In the genomic region with DNA sequence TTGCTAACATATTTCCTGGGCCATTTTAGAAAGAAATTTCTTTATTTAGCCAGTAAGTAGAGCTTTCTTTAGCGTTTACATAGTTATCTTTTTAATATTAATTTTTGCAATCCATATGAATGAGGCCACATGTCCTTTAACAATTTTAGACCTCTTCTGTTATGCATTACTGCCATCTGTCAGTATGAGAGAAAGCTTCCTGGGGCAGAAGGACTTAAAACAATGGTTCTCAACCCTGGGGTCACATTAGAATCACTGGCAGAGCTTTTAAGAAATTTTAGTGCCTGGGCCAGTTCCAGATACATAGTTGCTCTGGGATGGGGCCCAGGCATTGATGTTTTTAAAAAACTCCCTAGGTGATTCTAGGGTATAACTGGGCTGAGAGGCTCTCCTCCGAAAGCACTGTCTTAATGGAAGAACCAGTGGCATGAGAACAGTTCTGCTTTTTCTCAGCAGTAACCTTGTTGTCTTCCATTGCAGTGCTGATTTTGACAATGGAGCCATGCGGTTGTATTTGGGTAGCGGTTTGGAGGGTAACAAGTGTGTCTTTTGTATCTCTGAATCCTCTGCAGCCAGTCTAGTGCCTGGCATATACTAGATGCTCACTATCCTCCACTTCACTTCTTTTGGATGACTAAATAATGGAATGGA, we compare ENCODE assay signal across 1 cellular context.
TF ChIP-seq lines count a peak whose summit lies in the region.

No MANE protein-coding gene starts in this region.

TF ChIP-seq in SK-N-SH, 30 proteins besides CTCF, POLR2A, EP300 and RAD21 (continued from another document):
- TF ChIP-seq, protein P1, sequence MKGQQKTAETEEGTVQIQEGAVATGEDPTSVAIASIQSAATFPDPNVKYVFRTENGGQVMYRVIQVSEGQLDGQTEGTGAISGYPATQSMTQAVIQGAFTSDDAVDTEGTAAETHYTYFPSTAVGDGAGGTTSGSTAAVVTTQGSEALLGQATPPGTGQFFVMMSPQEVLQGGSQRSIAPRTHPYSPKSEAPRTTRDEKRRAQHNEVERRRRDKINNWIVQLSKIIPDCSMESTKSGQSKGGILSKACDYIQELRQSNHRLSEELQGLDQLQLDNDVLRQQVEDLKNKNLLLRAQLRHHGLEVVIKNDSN (IDR thresholded peaks at IDR 0.05; ENCODE audit: borderline replicate concordance, low read depth): no peak
- no peak for TF ChIP-seq TAF1 (IDR thresholded peaks at IDR 0.05; ENCODE audit: borderline replicate concordance, low read depth, low read length)
- 0 out of 2 replicates have a peak, but pooled peaks have one; percentile 12 for TF ChIP-seq RCOR1 (IDR thresholded peaks at IDR 0.05; ENCODE audit: low read length)
- no peak for TF ChIP-seq FOSL2 (IDR thresholded peaks at IDR 0.05; ENCODE audit: borderline replicate concordance, low read depth)
- TF ChIP-seq, protein P2, sequence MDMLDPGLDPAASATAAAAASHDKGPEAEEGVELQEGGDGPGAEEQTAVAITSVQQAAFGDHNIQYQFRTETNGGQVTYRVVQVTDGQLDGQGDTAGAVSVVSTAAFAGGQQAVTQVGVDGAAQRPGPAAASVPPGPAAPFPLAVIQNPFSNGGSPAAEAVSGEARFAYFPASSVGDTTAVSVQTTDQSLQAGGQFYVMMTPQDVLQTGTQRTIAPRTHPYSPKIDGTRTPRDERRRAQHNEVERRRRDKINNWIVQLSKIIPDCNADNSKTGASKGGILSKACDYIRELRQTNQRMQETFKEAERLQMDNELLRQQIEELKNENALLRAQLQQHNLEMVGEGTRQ (IDR thresholded peaks at IDR 0.05; ENCODE audit: borderline replicate concordance, low read depth, low read length): no peak
- TF ChIP-seq TCF12 (IDR thresholded peaks at IDR 0.05): peak; percentile 36; the same call in 1 of the 2 replicates
- TF ChIP-seq RFX5 (IDR thresholded peaks at IDR 0.05; ENCODE audit: low read length): 0 out of 2 replicates have a peak, but pooled peaks have one; percentile 59
- peak; percentile 24; the same call in 1 of the 2 replicates for TF ChIP-seq FOXJ3 (CRISPR knock-in tag; IDR thresholded peaks at IDR 0.05)
- TF ChIP-seq, protein P3, sequence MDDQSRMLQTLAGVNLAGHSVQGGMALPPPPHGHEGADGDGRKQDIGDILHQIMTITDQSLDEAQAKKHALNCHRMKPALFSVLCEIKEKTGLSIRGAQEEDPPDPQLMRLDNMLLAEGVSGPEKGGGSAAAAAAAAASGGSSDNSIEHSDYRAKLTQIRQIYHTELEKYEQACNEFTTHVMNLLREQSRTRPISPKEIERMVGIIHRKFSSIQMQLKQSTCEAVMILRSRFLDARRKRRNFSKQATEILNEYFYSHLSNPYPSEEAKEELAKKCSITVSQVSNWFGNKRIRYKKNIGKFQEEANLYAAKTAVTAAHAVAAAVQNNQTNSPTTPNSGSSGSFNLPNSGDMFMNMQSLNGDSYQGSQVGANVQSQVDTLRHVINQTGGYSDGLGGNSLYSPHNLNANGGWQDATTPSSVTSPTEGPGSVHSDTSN (IDR thresholded peaks at IDR 0.05): no peak
TF ChIP-seq in SK-N-SH: peak in this region for 6.
